Comparison of ENCODE assay signal across 23 cellular contexts in the genomic region with DNA sequence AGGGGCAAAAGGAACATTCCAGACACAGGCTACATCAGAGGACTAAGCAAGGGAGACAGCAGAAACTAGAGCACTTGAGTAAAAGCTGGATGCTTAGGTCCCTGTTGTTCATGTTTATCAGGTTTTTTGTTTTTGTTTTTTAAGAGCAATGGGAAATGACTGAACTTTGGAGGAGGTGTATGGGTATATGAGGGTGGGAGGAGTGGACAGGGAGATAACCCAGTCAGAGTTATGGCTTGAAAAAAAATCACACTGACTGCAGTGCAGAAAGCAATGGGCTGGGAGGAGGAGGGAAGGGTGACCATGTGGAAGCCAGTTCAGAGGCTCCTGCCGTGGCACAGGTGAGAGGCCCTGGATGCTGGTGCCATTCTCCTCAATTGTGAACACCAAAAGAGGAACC.
DNase-seq lines count a peak whose midpoint lies in the region; ATAC-seq and TF ChIP-seq lines count a peak whose summit lies in the region.
"Had no signal": no experiment of that assay in that cellular context is flagged by ENCODE, and none has a peak within 500 bp of the region (broad histone marks: within the 10 kb centered on the region; RNA-seq: fewer than 3 reads in every experiment).

No MANE protein-coding gene starts in this region.

- intact Hi-C loops in activated CD4-positive, alpha-beta T cell treated with anti-CD3 and anti-CD28 coated beads, Interleukin-2, amount 10 ng/mL, durations not matched to agents 24 days and 14 days (cut with micrococcal nuclease), result no loop called here

- H3K9me3 Mint-ChIP-seq in activated CD4-positive, alpha-beta T cell treated with anti-CD3 and anti-CD28 coated beads, Interleukin-2, amount 10 ng/mL, durations not matched to agents 7 days and 5 days, result no peaks in the 10 kb centered on the region
- H3K9me3 Mint-ChIP-seq in activated CD4-positive, alpha-beta T cell treated with anti-CD3 and anti-CD28 coated beads, Interleukin-2, amount 10 ng/mL, durations not matched to agents 24 days and 14 days, result no peaks in the 10 kb centered on the region
- H3K9me3 Mint-ChIP-seq in endothelial cell (ENCODE audit: unreplicated experiment), result no peaks in the 10 kb centered on the region
- H3K9me3 Mint-ChIP-seq in stimulated activated naive B cell treated with anti-CD40 and anti-IgM and Interleukin-4, amounts not matched to agents 10 μg/mL and 1 μg/mL and 100 μg/mL, for 72 hours, result no peaks in the 10 kb centered on the region
- H3K9me3 Mint-ChIP-seq: CD4-positive, alpha-beta T cell; CD8-positive, alpha-beta memory T cell; GM23338; HFFc6 had no signal

- CTCF ChIA-PET in activated CD4-positive, alpha-beta T cell treated with anti-CD3 and anti-CD28 coated beads, Interleukin-2, amount 10 ng/mL, durations not matched to agents 7 days and 5 days (lab: Charles Lee), result no interaction called here

- no peak overlapping the region for H3K4me3 Mint-ChIP-seq in activated CD4-positive, alpha-beta T cell treated with anti-CD3 and anti-CD28 coated beads, Interleukin-2, amount 10 ng/mL, durations not matched to agents 7 days and 5 days
- no peak overlapping the region for H3K4me3 Mint-ChIP-seq in activated CD4-positive, alpha-beta T cell treated with anti-CD3 and anti-CD28 coated beads, Interleukin-2, amount 10 ng/mL, durations not matched to agents 24 days and 14 days
- no peak overlapping the region for H3K4me3 Mint-ChIP-seq in T-helper 17 cell
- H3K4me3 Mint-ChIP-seq in endothelial cell (ENCODE audit: unreplicated experiment), result no peak overlapping the region
- no peak overlapping the region for H3K4me3 Mint-ChIP-seq in stimulated activated naive B cell treated with anti-CD40 and anti-IgM and Interleukin-4, amounts not matched to agents 10 μg/mL and 1 μg/mL and 100 μg/mL, for 72 hours
- H3K4me3 Mint-ChIP-seq: CD14-positive monocyte; CD4-positive, alpha-beta T cell; CD8-positive, alpha-beta memory T cell; GM23338; HFFc6 had no signal

- no peaks in the 10 kb centered on the region for H3K27me3 Mint-ChIP-seq in activated CD4-positive, alpha-beta T cell treated with anti-CD3 and anti-CD28 coated beads, Interleukin-2, amount 10 ng/mL, durations not matched to agents 7 days and 5 days
- H3K27me3 Mint-ChIP-seq in activated CD4-positive, alpha-beta T cell treated with anti-CD3 and anti-CD28 coated beads, Interleukin-2, amount 10 ng/mL, durations not matched to agents 24 days and 14 days, result no peaks in the 10 kb centered on the region
- H3K27me3 Mint-ChIP-seq in T-helper 17 cell, result no peaks in the 10 kb centered on the region
- peaks cover 1% of the 10 kb centered on the region for H3K27me3 Mint-ChIP-seq in endothelial cell (ENCODE audit: unreplicated experiment)
- H3K27me3 Mint-ChIP-seq in stimulated activated naive B cell treated with anti-CD40 and anti-IgM and Interleukin-4, amounts not matched to agents 10 μg/mL and 1 μg/mL and 100 μg/mL, for 72 hours, result no peaks in the 10 kb centered on the region
- H3K27me3 Mint-ChIP-seq: CD4-positive, alpha-beta T cell; CD8-positive, alpha-beta memory T cell had no signal

- peaks cover 26% of the 10 kb centered on the region for H3K36me3 Mint-ChIP-seq in activated CD4-positive, alpha-beta T cell treated with anti-CD3 and anti-CD28 coated beads, Interleukin-2, amount 10 ng/mL, durations not matched to agents 7 days and 5 days (ENCODE audit: low read depth)
- H3K36me3 Mint-ChIP-seq in activated CD4-positive, alpha-beta T cell treated with anti-CD3 and anti-CD28 coated beads, Interleukin-2, amount 10 ng/mL, durations not matched to agents 24 days and 14 days (ENCODE audit: low read depth), result peaks cover 46% of the 10 kb centered on the region
- H3K36me3 Mint-ChIP-seq in T-helper 17 cell (ENCODE audit: low read depth) (peaks cover 20% of the 10 kb centered on the region), endothelial cell (ENCODE audit: low read depth, unreplicated experiment) (peaks cover 29% of the 10 kb centered on the region)
- peaks cover 4 to 7% of the 10 kb centered on the region in 2 donors for H3K36me3 Mint-ChIP-seq in stimulated activated naive B cell treated with anti-CD40 and anti-IgM and Interleukin-4, amounts not matched to agents 10 μg/mL and 1 μg/mL and 100 μg/mL, for 72 hours
- H3K36me3 Mint-ChIP-seq: CD14-positive monocyte had no signal

- H3K27ac Mint-ChIP-seq in activated CD4-positive, alpha-beta T cell treated with anti-CD3 and anti-CD28 coated beads, Interleukin-2, amount 10 ng/mL, durations not matched to agents 7 days and 5 days, result peak overlapping the region; percentile 43
- no peak overlapping the region for H3K27ac Mint-ChIP-seq in activated CD4-positive, alpha-beta T cell treated with anti-CD3 and anti-CD28 coated beads, Interleukin-2, amount 10 ng/mL, durations not matched to agents 24 days and 14 days
- H3K27ac Mint-ChIP-seq in T-helper 17 cell (peak overlapping the region; percentile 53), endothelial cell (ENCODE audit: unreplicated experiment) (peak overlapping the region; percentile 10)
- peak overlapping the region; percentile 16 for H3K27ac Mint-ChIP-seq in stimulated activated naive B cell treated with anti-CD40 and anti-IgM and Interleukin-4, amounts not matched to agents 10 μg/mL and 1 μg/mL and 100 μg/mL, for 72 hours
- H3K27ac Mint-ChIP-seq: CD14-positive monocyte; CD4-positive, alpha-beta T cell; HFFc6 had no signal

- DNase-seq in activated CD4-positive, alpha-beta T cell treated with anti-CD3 and anti-CD28 coated beads, Interleukin-2, amount 10 ng/mL, durations not matched to agents 7 days and 5 days, result no peak
- DNase-seq in activated CD4-positive, alpha-beta T cell treated with anti-CD3 and anti-CD28 coated beads, Interleukin-2, amount 10 ng/mL, durations not matched to agents 24 days and 14 days, result no peak
- DNase-seq in T-helper 17 cell, result no peak
- DNase-seq in endothelial cell (ENCODE audit: low spot score), result no peak
- DNase-seq in stimulated activated naive B cell treated with anti-CD40 and anti-IgM and Interleukin-4, amounts not matched to agents 10 μg/mL and 1 μg/mL and 100 μg/mL, for 72 hours, result no peak
- no peak for DNase-seq in midbrain (lab: John Stamatoyannopoulos, UW)
- DNase-seq in NCI-H2171 (lab: John Stamatoyannopoulos, UW), result no peak
- DNase-seq: 8988T; ACHN; AML-193; BE2C; Calu3; CD4-positive, alpha-beta T cell; CD8-positive, alpha-beta memory T cell; DMS153; DND-41; HFFc6 had no signal

- H3K9me3 ChIP-seq in T-helper 17 cell (ENCODE audit: control insufficient read depth, low read length, poor library complexity, severe bottlenecking), result no peaks in the 10 kb centered on the region
- H3K9me3 ChIP-seq: A549; BE2C; BLaER1 treated with 17β-estradiol and CSF1 and Interleukin-3, amounts not matched to agents 10 nM and 100 nM; HAP-1 had no signal

- POLR2A ChIA-PET in activated CD4-positive, alpha-beta T cell treated with anti-CD3 and anti-CD28 coated beads, Interleukin-2, amount 10 ng/mL, durations not matched to agents 7 days and 5 days (lab: Charles Lee), result no interaction called here

- TF ChIP-seq CTCF in endothelial cell (IDR thresholded peaks at IDR 0.05; ENCODE audit: unreplicated experiment), result no peak

- no peaks in the 10 kb centered on the region for H3K4me1 Mint-ChIP-seq in activated CD4-positive, alpha-beta T cell treated with anti-CD3 and anti-CD28 coated beads, Interleukin-2, amount 10 ng/mL, durations not matched to agents 7 days and 5 days
- peaks cover 2% of the 10 kb centered on the region for H3K4me1 Mint-ChIP-seq in activated CD4-positive, alpha-beta T cell treated with anti-CD3 and anti-CD28 coated beads, Interleukin-2, amount 10 ng/mL, durations not matched to agents 24 days and 14 days
- H3K4me1 Mint-ChIP-seq in T-helper 17 cell (no peaks in the 10 kb centered on the region), endothelial cell (ENCODE audit: unreplicated experiment) (no peaks in the 10 kb centered on the region)
- peaks cover 4 to 7% of the 10 kb centered on the region in 2 donors for H3K4me1 Mint-ChIP-seq in stimulated activated naive B cell treated with anti-CD40 and anti-IgM and Interleukin-4, amounts not matched to agents 10 μg/mL and 1 μg/mL and 100 μg/mL, for 72 hours
- H3K4me1 Mint-ChIP-seq: CD8-positive, alpha-beta memory T cell had no signal

- ATAC-seq in T-helper 17 cell (no peak), GM19455 (IDR thresholded peaks at IDR 0.05; ENCODE audit: unreplicated experiment) (no peak)
- ATAC-seq in stimulated activated naive B cell treated with anti-CD40 and anti-IgM and Interleukin-4, amounts not matched to agents 10 μg/mL and 1 μg/mL and 100 μg/mL, for 72 hours (replicated peaks), result no peak
- ATAC-seq: A549, GM23338 had no signal
